Comparison of ENCODE assay signal across 8 cellular contexts in genomic region chrX:13938766-13939530, GRCh38.
A peak's percentile ranks its signal among the peaks of the same experiment; 100 is the strongest.
DNase-seq lines count a peak whose midpoint lies in the region; ATAC-seq and TF ChIP-seq lines count a peak whose summit lies in the region.

No MANE protein-coding gene starts in this region.

- TF ChIP-seq POLR2A in gastrocnemius medialis (IDR thresholded peaks at IDR 0.05), result no peak

- DNase-seq in NOMO-1 (lab: John Stamatoyannopoulos, UW; ENCODE audit: unreplicated experiment in 2 of 2), result peak; percentile 14 to 60
- no peak for DNase-seq in NOMO-1 treated with dmso at 0.1 percent for 144 hours (lab: John Stamatoyannopoulos, UW; ENCODE audit: unreplicated experiment)
- no peak for DNase-seq in activated B cell treated with CpG ODN at 0.5 μM for 24 hours
- no peak for DNase-seq in activated CD4-positive, CD25-positive, alpha-beta regulatory T cell treated with anti-CD3 and anti-CD28 coated beads, Interleukin-2, amount 50 U/mL, for 72 hours
- no peak for DNase-seq in gastrocnemius medialis
- no peak for DNase-seq in HCEC 1CT

- H3K36me3 ChIP-seq in subcutaneous abdominal adipose tissue (ENCODE audit: control insufficient read depth in 5 of 5, insufficient read depth in 5 of 5, low read length in 5 of 5) (no peaks in the 10 kb centered on the region), gastrocnemius medialis (no peaks in the 10 kb centered on the region)

- H3K9me3 Mint-ChIP-seq in activated B cell treated with CpG ODN at 0.5 μM for 24 hours, result no peaks in the 10 kb centered on the region

- H3K27me3 ChIP-seq in subcutaneous abdominal adipose tissue (ENCODE audit: control insufficient read depth in 5 of 5, insufficient read depth in 4 of 5, low read length in 5 of 5) (peaks cover 17 to 37% (median 22%) of the 10 kb centered on the region in 5 donors), gastrocnemius medialis (peaks cover 8 to 54% (median 38%) of the 10 kb centered on the region in 3 donors)

- POLR2A ChIA-PET in activated B cell treated with CpG ODN at 0.5 μM for 24 hours (lab: Charles Lee), result no interaction called here

- in situ Hi-C loops in gastrocnemius medialis (cut with MboI; ENCODE audit: low sequenced_read_pairs in 4 of 4), result no loop called here

- H3K4me1 ChIP-seq in subcutaneous abdominal adipose tissue (ENCODE audit: control insufficient read depth in 5 of 5, insufficient read depth in 5 of 5, low read length in 5 of 5) (peaks cover 0 to 16% (median 10%) of the 10 kb centered on the region in 5 donors), gastrocnemius medialis (peaks cover 0 to 5% of the 10 kb centered on the region in 2 donors)

- no peak for TF ChIP-seq CTCF in activated B cell treated with CpG ODN at 0.5 μM for 24 hours (IDR thresholded peaks at IDR 0.05)
- no peak for TF ChIP-seq CTCF in gastrocnemius medialis (IDR thresholded peaks at IDR 0.05 in 4 of 5, conservative IDR thresholded peaks at IDR 0.05 in 1 of 5)

- peaks cover 14% of the 10 kb centered on the region for H3K27me3 Mint-ChIP-seq in activated B cell treated with CpG ODN at 0.5 μM for 24 hours

- H3K4me3 ChIP-seq in iPS-18c (ENCODE audit: insufficient read depth, low read depth, low read length), result peak overlapping the region; percentile 79
- peak overlapping the region in 3 of 5 donors; percentile 53 to 68 (median 66) for H3K4me3 ChIP-seq in subcutaneous abdominal adipose tissue (ENCODE audit: low read depth in 1 of 5, low read length in 5 of 5)
- H3K4me3 ChIP-seq in gastrocnemius medialis, result peak overlapping the region in 2 of 4 donors; percentile 47 to 49

- H3K9ac ChIP-seq in subcutaneous abdominal adipose tissue (ENCODE audit: low read length in 5 of 5), result no peak overlapping the region

- ATAC-seq in activated B cell treated with CpG ODN at 0.5 μM for 24 hours (ENCODE audit: low read depth) (no peak), gastrocnemius medialis (no peak)

- peak overlapping the region; percentile 65 for H3K4me3 Mint-ChIP-seq in activated B cell treated with CpG ODN at 0.5 μM for 24 hours

- H3K27ac ChIP-seq in subcutaneous abdominal adipose tissue (ENCODE audit: low read depth, low read length), result no peak overlapping the region
- H3K27ac ChIP-seq in gastrocnemius medialis, result no peak overlapping the region

- H3K36me3 Mint-ChIP-seq in activated B cell treated with CpG ODN at 0.5 μM for 24 hours (ENCODE audit: low read depth), result no peaks in the 10 kb centered on the region

- H3K27ac Mint-ChIP-seq in activated B cell treated with CpG ODN at 0.5 μM for 24 hours, result no peak overlapping the region

- H3K9me3 ChIP-seq in iPS-18c (ENCODE audit: control insufficient read depth, insufficient read depth, low read length) (no peaks in the 10 kb centered on the region), subcutaneous abdominal adipose tissue (ENCODE audit: control insufficient read depth in 5 of 5, low read length in 5 of 5) (no peaks in the 10 kb centered on the region), gastrocnemius medialis (no peaks in the 10 kb centered on the region)

- H3K4me1 Mint-ChIP-seq in activated B cell treated with CpG ODN at 0.5 μM for 24 hours, result peaks cover 5% of the 10 kb centered on the region

- CTCF ChIA-PET in activated B cell treated with CpG ODN at 0.5 μM for 24 hours (lab: Charles Lee), result no interaction called here

- intact Hi-C loops in activated B cell treated with CpG ODN at 0.5 μM for 24 hours (cut with micrococcal nuclease) (no loop called here), gastrocnemius medialis (cut with DNase I; ENCODE audit: low total_unique reads) (no loop called here)

Comparison
In these comparisons a context has a peak if more than half of its experiments do, and no peak if none do; other contexts are left out.
1. DNase-seq: peak in NOMO-1 (2 of 2); none in NOMO-1 treated with dmso at 0.1 percent for 144 hours (single experiment), activated B cell treated with CpG ODN at 0.5 μM for 24 hours (single experiment), activated CD4-positive, CD25-positive, alpha-beta regulatory T cell treated with anti-CD3 and anti-CD28 coated beads, Interleukin-2, amount 50 U/mL, for 72 hours (single experiment), gastrocnemius medialis (0 of 2) and HCEC 1CT (single experiment).